8 cellular contexts compared by ENCODE assay signal in genomic region chr9:15104826-15105420, GRCh38.
DNase-seq lines count a peak whose midpoint lies in the region; ATAC-seq and TF ChIP-seq lines count a peak whose summit lies in the region.

No MANE protein-coding gene starts in this region.

- H3K4me1 ChIP-seq in gastrocnemius medialis: no peaks in the 10 kb centered on the region

- no peaks in the 10 kb centered on the region for H3K27me3 ChIP-seq in gastrocnemius medialis

- H3K4me3 Mint-ChIP-seq in activated T-helper 1 cell treated with anti-CD3 and anti-CD28 coated beads, Interleukin-12 subunit alpha, Interleukin-12 subunit beta, Interleukin-2, Interleukin-4 antibody, amounts not matched to agents 30 ng/mL and 10 ng/mL and 1 ng/mL, durations not matched to agents 14 hours and 24 hours and 36 hours: no peak overlapping the region

- peaks cover 21% of the 10 kb centered on the region for H3K27me3 Mint-ChIP-seq in activated T-helper 1 cell treated with anti-CD3 and anti-CD28 coated beads, Interleukin-12 subunit alpha, Interleukin-12 subunit beta, Interleukin-2, Interleukin-4 antibody, amounts not matched to agents 30 ng/mL and 10 ng/mL and 1 ng/mL, durations not matched to agents 14 hours and 24 hours and 36 hours (ENCODE audit: insufficient read depth)

- DNase-seq in Daoy (ENCODE audit: low read depth) (peak; percentile 2), NCI-H82 (lab: John Stamatoyannopoulos, UW) (peak; percentile 64), globus pallidus (ENCODE audit: low spot score) (peak; percentile 8), gastrocnemius medialis (peak in 1 of 2 donors; percentile 8), NCI-H128 (lab: John Stamatoyannopoulos, UW; ENCODE audit: unreplicated experiment) (no peak)
- DNase-seq in activated T-helper 1 cell treated with anti-CD3 and anti-CD28 coated beads, Interleukin-12 subunit alpha, Interleukin-12 subunit beta, Interleukin-2, Interleukin-4 antibody, amounts not matched to agents 30 ng/mL and 10 ng/mL and 1 ng/mL, durations not matched to agents 14 hours and 24 hours and 36 hours (ENCODE audit: low spot score): peak; percentile 17

- no peak overlapping the region for H3K4me3 ChIP-seq in gastrocnemius medialis

- intact Hi-C loops in activated T-helper 1 cell treated with anti-CD3 and anti-CD28 coated beads, Interleukin-12 subunit alpha, Interleukin-12 subunit beta, Interleukin-2, Interleukin-4 antibody, amounts not matched to agents 30 ng/mL and 10 ng/mL and 1 ng/mL, durations not matched to agents 14 hours and 24 hours and 36 hours (cut with micrococcal nuclease): loop anchor here (1.0 to 5.0 kb wide), 4 partner anchors 30 to 502 kb away; partner anchors contain the start of gene SNAPC3
- intact Hi-C loops in gastrocnemius medialis (cut with DNase I; ENCODE audit: low total_unique reads): loop anchor here (1.0 to 2.0 kb wide), 2 partner anchors 30 to 38 kb away; no protein-coding TSS in a partner anchor

- H3K27ac ChIP-seq in gastrocnemius medialis: no peak overlapping the region

- peak; percentile 57 to 77 (median 75) for TF ChIP-seq CTCF in gastrocnemius medialis (IDR thresholded peaks at IDR 0.05 in 4 of 5, conservative IDR thresholded peaks at IDR 0.05 in 1 of 5)

- no peak for TF ChIP-seq POLR2A in gastrocnemius medialis (IDR thresholded peaks at IDR 0.05)

- no peaks in the 10 kb centered on the region for H3K36me3 ChIP-seq in gastrocnemius medialis

- ATAC-seq in GM19395 (IDR thresholded peaks at IDR 0.05; ENCODE audit: unreplicated experiment) (peak; percentile 91), HG03196 (IDR thresholded peaks at IDR 0.05; ENCODE audit: unreplicated experiment) (peak; percentile 89), gastrocnemius medialis (peak; percentile 73 to 84)

- in situ Hi-C loops in gastrocnemius medialis (cut with MboI; ENCODE audit: low sequenced_read_pairs in 4 of 4): loop anchor here in 3 of 4 donors (5.0 to 25.0 kb wide), 2 partner anchors 32 to 107 kb away; no protein-coding TSS in a partner anchor

- no peak overlapping the region for H3K27ac Mint-ChIP-seq in activated T-helper 1 cell treated with anti-CD3 and anti-CD28 coated beads, Interleukin-12 subunit alpha, Interleukin-12 subunit beta, Interleukin-2, Interleukin-4 antibody, amounts not matched to agents 30 ng/mL and 10 ng/mL and 1 ng/mL, durations not matched to agents 14 hours and 24 hours and 36 hours

- H3K9me3 ChIP-seq in gastrocnemius medialis: peaks cover 0 to 6% (median 0%) of the 10 kb centered on the region in 3 donors

- H3K36me3 Mint-ChIP-seq in activated T-helper 1 cell treated with anti-CD3 and anti-CD28 coated beads, Interleukin-12 subunit alpha, Interleukin-12 subunit beta, Interleukin-2, Interleukin-4 antibody, amounts not matched to agents 30 ng/mL and 10 ng/mL and 1 ng/mL, durations not matched to agents 14 hours and 24 hours and 36 hours (ENCODE audit: low read depth): no peaks in the 10 kb centered on the region

- no peaks in the 10 kb centered on the region for H3K9me3 Mint-ChIP-seq in activated T-helper 1 cell treated with anti-CD3 and anti-CD28 coated beads, Interleukin-12 subunit alpha, Interleukin-12 subunit beta, Interleukin-2, Interleukin-4 antibody, amounts not matched to agents 30 ng/mL and 10 ng/mL and 1 ng/mL, durations not matched to agents 14 hours and 24 hours and 36 hours

- no peaks in the 10 kb centered on the region for H3K4me1 Mint-ChIP-seq in activated T-helper 1 cell treated with anti-CD3 and anti-CD28 coated beads, Interleukin-12 subunit alpha, Interleukin-12 subunit beta, Interleukin-2, Interleukin-4 antibody, amounts not matched to agents 30 ng/mL and 10 ng/mL and 1 ng/mL, durations not matched to agents 14 hours and 24 hours and 36 hours (ENCODE audit: low read depth)
